In the genomic region with DNA sequence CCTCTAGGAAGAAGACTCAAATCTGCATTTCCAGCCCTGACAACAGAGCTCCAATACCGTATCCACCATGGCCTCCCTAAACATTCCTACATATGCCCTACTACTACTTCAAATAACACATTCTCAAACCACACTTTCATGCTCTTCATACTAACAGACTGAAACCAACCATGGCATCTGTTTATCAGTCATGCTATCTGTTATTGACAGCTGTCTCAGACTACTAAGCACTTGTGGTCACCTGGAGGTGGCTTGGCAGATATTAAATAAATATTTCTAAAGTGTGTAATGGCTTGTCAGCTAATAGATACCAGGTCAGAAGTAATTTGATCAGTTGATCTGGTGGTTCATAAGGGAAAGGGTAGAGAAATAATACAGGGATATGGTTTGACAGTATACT, we compare ENCODE assay signal across 19 cellular contexts.
DNase-seq lines count a peak whose midpoint lies in the region; ATAC-seq and TF ChIP-seq lines count a peak whose summit lies in the region.
"Had no signal": no experiment of that assay in that cellular context is flagged by ENCODE, and none has a peak within 500 bp of the region (broad histone marks: within the 10 kb centered on the region; RNA-seq: fewer than 3 reads in every experiment).

No MANE protein-coding gene starts in this region.

- H2BK120ac ChIP-seq in H9 (ENCODE audit: low read depth, low read length, poor library complexity, severe bottlenecking) = no peak overlapping the region
- H2BK120ac ChIP-seq in trophoblast cell (ENCODE audit: insufficient read depth, low read length, poor library complexity) = no peak overlapping the region

- H3K4me2 ChIP-seq in H9 (ENCODE audit: insufficient read depth, insufficient read length, low read length) = no peak overlapping the region
- no peak overlapping the region for H3K4me2 ChIP-seq in trophoblast cell (ENCODE audit: low read length)

- H2BK5ac ChIP-seq in H9 (ENCODE audit: insufficient read length, low read length) (no peak overlapping the region), trophoblast cell (ENCODE audit: low read depth, low read length, poor library complexity) (no peak overlapping the region)

- H3K27ac Mint-ChIP-seq in H9 = peak overlapping the region in 2 of 3 experiments; percentile 0 to 5; a peak in 3 of 7 replicates
- H3K27ac Mint-ChIP-seq: activated CD8-positive, alpha-beta T cell treated with anti-CD3 and anti-CD28 coated beads for 36 hours; effector memory CD8-positive, alpha-beta T cell had no signal

- H3K4me1 ChIP-seq in H9 (ENCODE audit: insufficient read depth, low read length) = peaks cover 9% of the 10 kb centered on the region
- peaks cover 0 to 4% of the 10 kb centered on the region in 2 experiments for H3K4me1 ChIP-seq in trophoblast cell (ENCODE audit: control insufficient read depth in 1 of 2, insufficient read depth in 2 of 2, low read length in 2 of 2)
- H3K4me1 ChIP-seq in esophagus muscularis mucosa = peaks cover 6 to 17% (median 9%) of the 10 kb centered on the region in 4 donors
- H3K4me1 ChIP-seq: prostate gland, uterus had no signal

- H3T11ph ChIP-seq in H9 (ENCODE audit: low read length) = no peak overlapping the region

- no peak for TF ChIP-seq POLR2A in esophagus muscularis mucosa (IDR thresholded peaks at IDR 0.05; ENCODE audit: low read depth)

- H3K36me3 Mint-ChIP-seq in H9 (ENCODE audit: insufficient read depth in 1 of 3, low read depth in 3 of 3) = peaks cover 0 to 1% (median 0%) of the 10 kb centered on the region in 3 experiments; a peak in 2 of 7 replicates

- no peak overlapping the region for H3K9ac ChIP-seq in H9 (ENCODE audit: extremely low read depth, insufficient read length, low read length)
- H3K9ac ChIP-seq in trophoblast cell (ENCODE audit: low read length) = no peak overlapping the region

- WGBS in H9 (ENCODE audit: extremely low coverage, insufficient read length, low lambda C conversion rate) = no CpG with 5 or more reads among the region's 1 CpG
- no CpG with 5 or more reads among the region's 1 CpG for WGBS in trophoblast cell (ENCODE audit: extremely low coverage, insufficient coverage, insufficient read length)
- 100% methylated on average over 1 of the region's 1 CpG for WGBS in esophagus muscularis mucosa

- no peaks in the 10 kb centered on the region for H3K9me3 ChIP-seq in H9 (ENCODE audit: control insufficient read depth, low read depth, low read length)
- H3K9me3 ChIP-seq in trophoblast cell (ENCODE audit: insufficient read depth, low read depth, low read length) = no peaks in the 10 kb centered on the region
- H3K9me3 ChIP-seq in esophagus muscularis mucosa = no peaks in the 10 kb centered on the region
- H3K9me3 ChIP-seq: adrenal gland, prostate gland, uterus had no signal

- H3K79me2 ChIP-seq in H9 (ENCODE audit: insufficient read depth, low read length) (no peaks in the 10 kb centered on the region), trophoblast cell (ENCODE audit: control insufficient read depth, insufficient read depth, low read length, poor library complexity) (no peaks in the 10 kb centered on the region)

- no peaks in the 10 kb centered on the region for H3K9me3 Mint-ChIP-seq in H9
- H3K9me3 Mint-ChIP-seq: activated CD8-positive, alpha-beta T cell treated with anti-CD3 and anti-CD28 coated beads for 36 hours; effector memory CD8-positive, alpha-beta T cell had no signal

- H3K79me1 ChIP-seq in H9 (ENCODE audit: insufficient read depth, low read depth, low read length, poor library complexity, severe bottlenecking) = no peaks in the 10 kb centered on the region
- H3K79me1 ChIP-seq in trophoblast cell (ENCODE audit: low read length) = peaks cover 2% of the 10 kb centered on the region

- H2BK15ac ChIP-seq in H9 (ENCODE audit: low read depth, low read length) = no peak overlapping the region

- no peak overlapping the region for H2BK20ac ChIP-seq in H9 (ENCODE audit: low read depth, low read length, poor library complexity, severe bottlenecking)

- DNase-seq in H9 (no peak), trophoblast cell (peak; percentile 54 to 81), cortex of kidney (lab: John Stamatoyannopoulos, UW) (no peak), T-helper 1 cell (no peak), epidermal melanocyte (ENCODE audit: insufficient read length, low spot score) (no peak), esophagus muscularis mucosa (ENCODE audit: extremely low spot score) (no peak)
- DNase-seq: activated CD8-positive, alpha-beta T cell treated with anti-CD3 and anti-CD28 coated beads for 36 hours; activated gamma-delta T cell treated with Interleukin-2 at 50 U/mL for 16 hours; adrenal gland; effector memory CD8-positive, alpha-beta T cell; HCEC 1CT; kidney; NCI-H1694 treated with DMSO at 0.1 percent for 48 hours; NCI-H774; T-helper 9 cell; uterus had no signal

- H3K27me3 ChIP-seq in H9 (ENCODE audit: insufficient read depth, low read length) (no peaks in the 10 kb centered on the region), trophoblast cell (ENCODE audit: insufficient read depth, low read length) (no peaks in the 10 kb centered on the region), esophagus muscularis mucosa (no peaks in the 10 kb centered on the region)
- H3K27me3 ChIP-seq: adrenal gland, uterus had no signal

- H4K20me1 ChIP-seq in H9 (ENCODE audit: control insufficient read depth, insufficient read depth, insufficient read length) = no peaks in the 10 kb centered on the region

- H3K27ac ChIP-seq in H9 (ENCODE audit: insufficient read length, low read depth, low read length) = no peak overlapping the region
- no peak overlapping the region for H3K27ac ChIP-seq in trophoblast cell (ENCODE audit: low read depth, low read length)
- no peak overlapping the region for H3K27ac ChIP-seq in esophagus muscularis mucosa (replicated peaks in 1 of 4)
- H3K27ac ChIP-seq: adrenal gland, prostate gland, uterus had no signal

- no peaks in the 10 kb centered on the region for H3K23me2 ChIP-seq in H9 (ENCODE audit: insufficient read length, low read depth, low read length, poor library complexity, severe bottlenecking)

- H3K18ac ChIP-seq in H9 (ENCODE audit: insufficient read length, low read depth, low read length) (no peak overlapping the region), trophoblast cell (ENCODE audit: low read length) (no peak overlapping the region)

- H4K8ac ChIP-seq in H9 (replicated peaks; ENCODE audit: insufficient read length, low read depth, low read length) (no peak overlapping the region), trophoblast cell (ENCODE audit: low read depth, low read length) (no peak overlapping the region)

- H4K5ac ChIP-seq in H9 (ENCODE audit: insufficient read length, low read depth, low read length) = no peak overlapping the region

- H3K4me1 Mint-ChIP-seq in H9 = peaks cover 17 to 40% of the 10 kb centered on the region in 2 experiments

- H3K4ac ChIP-seq in H9 (ENCODE audit: low read depth, low read length) = no peak overlapping the region
- no peak overlapping the region for H3K4ac ChIP-seq in trophoblast cell (ENCODE audit: low read depth, low read length)

- H2BK12ac ChIP-seq in H9 (ENCODE audit: insufficient read length, low read depth, low read length) (no peak overlapping the region), trophoblast cell (ENCODE audit: low read length) (no peak overlapping the region)

- no peak overlapping the region for H2AFZ ChIP-seq in H9 (ENCODE audit: low read length)
- H2AFZ ChIP-seq in trophoblast cell (ENCODE audit: insufficient read depth, low read length, poor library complexity) = no peak overlapping the region

- ATAC-seq in GM18511 (IDR thresholded peaks at IDR 0.05; ENCODE audit: unreplicated experiment) (peak; percentile 46), HG03354 (IDR thresholded peaks at IDR 0.05; ENCODE audit: poor library complexity, severe bottlenecking, unreplicated experiment) (peak; percentile 69)
- ATAC-seq: activated CD8-positive, alpha-beta T cell treated with anti-CD3 and anti-CD28 coated beads for 36 hours; effector memory CD8-positive, alpha-beta T cell had no signal

- H2AK5ac ChIP-seq in H9 (ENCODE audit: insufficient read length, low read length) (no peak overlapping the region), trophoblast cell (ENCODE audit: low read length) (no peak overlapping the region)

- TF ChIP-seq CTCF in H9 (conservative IDR thresholded peaks at IDR 0.05) (no peak), esophagus muscularis mucosa (IDR thresholded peaks at IDR 0.05) (no peak)

- H4K91ac ChIP-seq in H9 (ENCODE audit: insufficient read length, low read depth, low read length) (no peak overlapping the region), trophoblast cell (ENCODE audit: low read depth, low read length) (no peak overlapping the region)

- H3K36me3 ChIP-seq in trophoblast cell (ENCODE audit: control insufficient read depth in 1 of 2, insufficient read depth in 2 of 2, low read length in 2 of 2) (no peaks in the 10 kb centered on the region), esophagus muscularis mucosa (no peaks in the 10 kb centered on the region)
- H3K36me3 ChIP-seq: adrenal gland, prostate gland, uterus had no signal

- H3K4me3 ChIP-seq in trophoblast cell (ENCODE audit: low read depth, low read length) (no peak overlapping the region), esophagus muscularis mucosa (no peak overlapping the region)
- H3K4me3 ChIP-seq: adrenal gland, prostate gland, uterus had no signal

- H3K56ac ChIP-seq in H9 (ENCODE audit: insufficient read length, low read depth, low read length) = no peak overlapping the region

- H3K4me3 Mint-ChIP-seq in H9 = no peak overlapping the region
- H3K4me3 Mint-ChIP-seq: activated CD8-positive, alpha-beta T cell treated with anti-CD3 and anti-CD28 coated beads for 36 hours; effector memory CD8-positive, alpha-beta T cell had no signal

- TF ChIP-seq EP300 in esophagus muscularis mucosa (IDR thresholded peaks at IDR 0.05) = no peak

- no peaks in the 10 kb centered on the region for H3K27me3 Mint-ChIP-seq in H9 (ENCODE audit: low read depth)
- H3K27me3 Mint-ChIP-seq: activated CD8-positive, alpha-beta T cell treated with anti-CD3 and anti-CD28 coated beads for 36 hours; effector memory CD8-positive, alpha-beta T cell had no signal

- intact Hi-C loops in esophagus muscularis mucosa (cut with DNase I) = no loop called here

- H4K12ac ChIP-seq in trophoblast cell (ENCODE audit: low read depth, low read length) = no peak overlapping the region

- H3K23ac ChIP-seq in H9 (ENCODE audit: insufficient read length, low read depth, low read length) = no peak overlapping the region
- H3K23ac ChIP-seq in trophoblast cell (ENCODE audit: low read length) = no peak overlapping the region

- H3K14ac ChIP-seq in H9 (ENCODE audit: insufficient read depth, low read length) = no peak overlapping the region
- H3K14ac ChIP-seq in trophoblast cell (ENCODE audit: low read length) = no peak overlapping the region

Comparison
In these comparisons a context has a peak if more than half of its experiments do, and no peak if none do; other contexts are left out.
1. DNase-seq: peak in trophoblast cell (2 of 2); none in H9 (single experiment), cortex of kidney (single experiment), T-helper 1 cell (0 of 5), epidermal melanocyte (single experiment) and esophagus muscularis mucosa (single experiment).